32 cellular contexts compared by ENCODE assay signal in the genomic region with DNA sequence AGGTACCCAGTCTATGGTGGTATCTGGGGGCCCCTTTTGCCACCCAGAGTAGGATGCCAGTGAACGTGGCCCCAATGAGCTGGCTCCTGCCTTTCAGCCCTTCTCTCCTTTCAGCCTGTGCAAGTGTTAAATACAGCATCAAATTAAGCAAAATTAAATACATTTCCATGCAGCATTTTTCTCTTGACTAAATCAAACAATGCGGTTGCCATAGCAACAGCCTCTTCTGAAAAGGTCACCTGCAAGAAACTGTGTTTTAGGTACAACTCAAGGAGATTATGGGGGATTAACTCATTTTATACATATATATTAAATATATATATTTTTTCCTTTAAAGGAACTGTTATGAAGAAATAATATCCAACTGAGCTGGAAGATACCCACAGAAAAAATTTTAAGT.
"Had no signal": no experiment of that assay in that cellular context is flagged by ENCODE, and none has a peak within 500 bp of the region (broad histone marks: within the 10 kb centered on the region; RNA-seq: fewer than 3 reads in every experiment).

No MANE protein-coding gene starts in this region.

- H3K27ac Mint-ChIP-seq: activated B cell treated with CpG ODN at 0.5 μM for 24 hours; activated CD4-positive, alpha-beta memory T cell treated with anti-CD3 and anti-CD28 coated beads for 36 hours; activated CD8-positive, alpha-beta memory T cell treated with anti-CD3 and anti-CD28 coated beads, Interleukin-2, amount 10 ng/mL, durations not matched to agents 7 days and 5 days; activated naive CD4-positive, alpha-beta T cell treated with anti-CD3 and anti-CD28 coated beads, Interleukin-2, amount 10 ng/mL, durations not matched to agents 7 days and 5 days; activated naive CD8-positive, alpha-beta T cell; activated naive CD8-positive, alpha-beta T cell treated with anti-CD3 and anti-CD28 coated beads, Interleukin-2, amount 50 U/mL, for 24 hours had no signal

- H3K27ac ChIP-seq: brain microvascular endothelial cell, PC-9, RWPE1, VCaP had no signal

- H3K36me3 ChIP-seq: brain microvascular endothelial cell had no signal

- H3K4me1 Mint-ChIP-seq: activated B cell treated with CpG ODN at 0.5 μM for 24 hours; activated CD8-positive, alpha-beta memory T cell treated with anti-CD3 and anti-CD28 coated beads, Interleukin-2, amount 10 ng/mL, durations not matched to agents 7 days and 5 days; activated naive CD4-positive, alpha-beta T cell treated with anti-CD3 and anti-CD28 coated beads, Interleukin-2, amount 10 ng/mL, durations not matched to agents 7 days and 5 days; activated naive CD8-positive, alpha-beta T cell treated with anti-CD3 and anti-CD28 coated beads, Interleukin-2, amount 50 U/mL, for 24 hours had no signal

- DNase-seq: activated B cell treated with CpG ODN at 0.5 μM for 24 hours; activated CD4-positive, alpha-beta memory T cell treated with anti-CD3 and anti-CD28 coated beads for 36 hours; activated CD4-positive, alpha-beta T cell treated with anti-CD3 and anti-CD28 coated beads for 4 hours; activated CD4-positive, alpha-beta T cell treated with anti-CD3 and anti-CD28 coated beads, Interleukin-2, amount 50 U/mL, for 1 hour; activated CD4-positive, CD25-positive, alpha-beta regulatory T cell treated with anti-CD3 and anti-CD28 coated beads, Interleukin-2, amount 50 U/mL, for 72 hours; activated CD8-positive, alpha-beta memory T cell treated with anti-CD3 and anti-CD28 coated beads, Interleukin-2, amount 10 ng/mL, durations not matched to agents 7 days and 5 days; activated CD8-positive, alpha-beta memory T cell treated with anti-CD3 and anti-CD28 coated beads, Interleukin-2, amount 50 U/mL, for 48 hours; activated effector memory CD4-positive, alpha-beta T cell treated with Interleukin-2 at 50 U/mL for 16 hours; activated naive CD4-positive, alpha-beta T cell treated with anti-CD3 and anti-CD28 coated beads, Interleukin-2, amount 10 ng/mL, durations not matched to agents 7 days and 5 days; activated naive CD8-positive, alpha-beta T cell treated with anti-CD3 and anti-CD28 coated beads, Interleukin-2, amount 50 U/mL, for 24 hours; activated T-cell treated with anti-CD3 and anti-CD28 coated beads, Interleukin-2, amount 50 U/mL, for 48 hours; anterior cingulate cortex; brain microvascular endothelial cell; central memory CD4-positive, alpha-beta T cell; Karpas-422; NCI-H1105; NCI-H1417 treated with DMSO at 0.1 percent for 48 hours; NCI-H187 treated with DMSO at 0.1 percent for 48 hours; NCI-H2081; NCI-H2171; NCI-H226; NCI-H446 treated with DMSO at 0.1 percent for 48 hours; PC-9; SIG-M5; SW 1271; T-helper 1 cell; T-helper 2 cell; T-helper 9 cell had no signal

- H3K4me3 ChIP-seq: PC-9 had no signal

- H3K36me3 Mint-ChIP-seq: activated CD4-positive, alpha-beta memory T cell treated with anti-CD3 and anti-CD28 coated beads for 36 hours; activated CD8-positive, alpha-beta memory T cell treated with anti-CD3 and anti-CD28 coated beads, Interleukin-2, amount 10 ng/mL, durations not matched to agents 7 days and 5 days; activated naive CD4-positive, alpha-beta T cell treated with anti-CD3 and anti-CD28 coated beads, Interleukin-2, amount 10 ng/mL, durations not matched to agents 7 days and 5 days; activated naive CD8-positive, alpha-beta T cell had no signal

- ATAC-seq: activated CD8-positive, alpha-beta memory T cell treated with anti-CD3 and anti-CD28 coated beads, Interleukin-2, amount 10 ng/mL, durations not matched to agents 7 days and 5 days; activated naive CD8-positive, alpha-beta T cell treated with anti-CD3 and anti-CD28 coated beads, Interleukin-2, amount 50 U/mL, for 24 hours; Right ventricle myocardium inferior had no signal

- H3K4me3 Mint-ChIP-seq: activated B cell treated with CpG ODN at 0.5 μM for 24 hours; activated CD4-positive, alpha-beta memory T cell treated with anti-CD3 and anti-CD28 coated beads for 36 hours; activated CD8-positive, alpha-beta memory T cell treated with anti-CD3 and anti-CD28 coated beads, Interleukin-2, amount 10 ng/mL, durations not matched to agents 7 days and 5 days; activated naive CD4-positive, alpha-beta T cell treated with anti-CD3 and anti-CD28 coated beads, Interleukin-2, amount 10 ng/mL, durations not matched to agents 7 days and 5 days; activated naive CD8-positive, alpha-beta T cell; activated naive CD8-positive, alpha-beta T cell treated with anti-CD3 and anti-CD28 coated beads, Interleukin-2, amount 50 U/mL, for 24 hours had no signal

- H3K9me3 Mint-ChIP-seq: activated B cell treated with CpG ODN at 0.5 μM for 24 hours; activated CD4-positive, alpha-beta memory T cell treated with anti-CD3 and anti-CD28 coated beads for 36 hours; activated naive CD4-positive, alpha-beta T cell treated with anti-CD3 and anti-CD28 coated beads, Interleukin-2, amount 10 ng/mL, durations not matched to agents 7 days and 5 days; activated naive CD8-positive, alpha-beta T cell treated with anti-CD3 and anti-CD28 coated beads, Interleukin-2, amount 50 U/mL, for 24 hours had no signal
